8 cellular contexts compared by ENCODE assay signal in the genomic region with DNA sequence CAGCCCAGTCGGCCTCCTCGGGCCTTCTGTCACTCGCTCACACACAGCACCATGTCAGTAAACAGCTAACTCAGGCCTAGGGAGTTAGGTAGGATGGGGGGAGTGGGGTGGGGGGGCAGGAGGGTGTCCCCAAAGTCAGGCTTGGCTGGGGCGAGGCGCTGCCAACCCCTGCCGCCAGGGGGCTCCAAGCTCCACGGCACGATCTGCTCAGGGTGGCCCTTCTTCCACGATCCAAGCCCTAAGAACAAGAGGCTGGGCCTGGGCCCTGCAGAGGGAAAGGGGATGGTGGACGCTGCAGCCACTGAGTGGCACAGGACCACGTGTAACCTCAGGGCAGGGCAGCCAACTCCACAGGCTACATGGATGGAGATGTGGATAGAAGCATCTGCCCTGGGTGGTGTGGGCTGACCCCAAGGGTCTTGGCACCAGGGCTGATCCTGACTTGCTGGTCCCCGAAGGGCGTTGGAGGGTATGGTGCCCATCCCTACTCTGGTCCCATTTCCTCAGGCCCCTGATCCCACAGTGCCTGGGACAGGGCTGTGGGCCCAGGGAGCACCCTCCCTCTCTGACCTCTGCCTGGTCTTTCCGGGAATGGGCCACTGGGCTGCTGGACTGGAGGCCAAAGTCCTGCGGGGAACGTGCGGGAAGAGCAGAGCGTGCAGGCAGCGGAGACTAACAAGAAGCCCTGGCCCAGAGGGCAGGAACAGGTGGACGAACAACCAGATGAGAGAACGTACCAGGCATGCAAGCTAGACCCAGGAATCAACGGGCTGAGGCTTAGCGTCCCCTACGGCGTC. TPM values are rescaled to one million over a fixed set of nuclear protein-coding genes. Genes with fewer than 3 reads are reported as not detected.
DNase-seq lines count a peak whose midpoint lies in the region; ATAC-seq and TF ChIP-seq lines count a peak whose summit lies in the region.

No MANE protein-coding gene starts in this region.

- H3K4me1 Mint-ChIP-seq in activated CD4-positive, alpha-beta memory T cell treated with anti-CD3 and anti-CD28 coated beads for 36 hours (ENCODE audit: low read depth) = peaks cover 3% of the 10 kb centered on the region
- H3K4me1 Mint-ChIP-seq in memory B cell = peaks cover 7% of the 10 kb centered on the region

- H3K4me3 Mint-ChIP-seq in activated CD4-positive, alpha-beta memory T cell treated with anti-CD3 and anti-CD28 coated beads for 36 hours = no peak overlapping the region
- H3K4me3 Mint-ChIP-seq in memory B cell = no peak overlapping the region

- peak; percentile 76 to 99 (median 96) for TF ChIP-seq CTCF in dorsolateral prefrontal cortex (IDR thresholded peaks at IDR 0.05 in 54 of 56, conservative IDR thresholded peaks at IDR 0.05 in 2 of 56; ENCODE audit: low read depth in 1 of 56, partially characterized antibody in 56 of 56)

- H3K36me3 Mint-ChIP-seq in activated CD4-positive, alpha-beta memory T cell treated with anti-CD3 and anti-CD28 coated beads for 36 hours = peaks cover 5% of the 10 kb centered on the region
- peaks cover 2% of the 10 kb centered on the region for H3K36me3 Mint-ChIP-seq in memory B cell

- no peak overlapping the region for H3K27ac Mint-ChIP-seq in activated CD4-positive, alpha-beta memory T cell treated with anti-CD3 and anti-CD28 coated beads for 36 hours
- H3K27ac Mint-ChIP-seq in memory B cell = no peak overlapping the region

- ATAC-seq in memory B cell (ENCODE audit: low read depth) (peak; percentile 88), HG02610 (IDR thresholded peaks at IDR 0.05; ENCODE audit: unreplicated experiment) (no peak)

- POLR2A ChIA-PET in activated CD4-positive, alpha-beta memory T cell treated with anti-CD3 and anti-CD28 coated beads for 36 hours (lab: Charles Lee) = no interaction called here

- DNase-seq in NCI-H1436 (lab: John Stamatoyannopoulos, UW) (peak; percentile 30), NCI-H1436 treated with DMSO at 0.1 percent for 48 hours (lab: John Stamatoyannopoulos, UW) (no peak), NCI-H1105 treated with DMSO at 0.1 percent for 48 hours (lab: John Stamatoyannopoulos, UW) (peak; percentile 12), dorsolateral prefrontal cortex (peak in 9 of 10 donors; percentile 66 to 83 (median 68)), memory B cell (ENCODE audit: low spot score in 2 of 2) (peak; percentile 79 to 87)
- DNase-seq in activated CD4-positive, alpha-beta memory T cell treated with anti-CD3 and anti-CD28 coated beads for 36 hours = peak; percentile 82
- DNase-seq in stimulated activated CD8-positive, alpha-beta memory T cell treated with anti-CD3 and anti-CD28 coated beads, Interleukin-2, amount 100 ng/mL, for 48 hours (ENCODE audit: low read depth in 2 of 2) = peak; percentile 71 to 72

- H3K27me3 Mint-ChIP-seq in activated CD4-positive, alpha-beta memory T cell treated with anti-CD3 and anti-CD28 coated beads for 36 hours = no peaks in the 10 kb centered on the region
- H3K27me3 Mint-ChIP-seq in memory B cell = peaks cover 5% of the 10 kb centered on the region

- H3K4me3 ChIP-seq in dorsolateral prefrontal cortex = no peak overlapping the region

- CTCF ChIA-PET in activated CD4-positive, alpha-beta memory T cell treated with anti-CD3 and anti-CD28 coated beads for 36 hours (lab: Charles Lee) = interaction anchor here (0.6 to 3.4 kb wide), 14 partner anchors 14 to 158 kb away, joined by 3 to 25 read pairs (median 4); no protein-coding TSS in a partner anchor

- intact Hi-C loops in activated CD4-positive, alpha-beta memory T cell treated with anti-CD3 and anti-CD28 coated beads for 36 hours (cut with micrococcal nuclease) = loop anchor here (1.0 kb wide), 1 partner anchor 159 kb away; no protein-coding TSS in a partner anchor
- intact Hi-C loops in dorsolateral prefrontal cortex (cut with DNase I) = loop anchor here (1.0 to 10.0 kb wide), 5 partner anchors 42 to 314 kb away; no protein-coding TSS in a partner anchor

- H3K27ac ChIP-seq in dorsolateral prefrontal cortex = peak overlapping the region in 53 of 59 donors; percentile 1 to 86 (median 56)

- no peaks in the 10 kb centered on the region for H3K27me3 ChIP-seq in dorsolateral prefrontal cortex

- H3K9me3 Mint-ChIP-seq in activated CD4-positive, alpha-beta memory T cell treated with anti-CD3 and anti-CD28 coated beads for 36 hours = no peaks in the 10 kb centered on the region
- H3K9me3 Mint-ChIP-seq in memory B cell = no peaks in the 10 kb centered on the region

RNA-seq across cellular contexts. Expression of gene TXNRD2, which starts 29.1 kb away (rescaled TPM):
- total RNA-seq in activated CD4-positive, alpha-beta memory T cell treated with anti-CD3 and anti-CD28 coated beads for 36 hours = 10 to 100 TPM; 23.3 to 23.4 TPM
- total RNA-seq in dorsolateral prefrontal cortex = 10 to 100 TPM; 24.8 to 48.9 (median 32.2) TPM

RNA-seq across cellular contexts. Expression of gene COMT, which starts 29.1 kb away (rescaled TPM):
- 10 to 100 TPM; 61.7 to 66.1 TPM for total RNA-seq in activated CD4-positive, alpha-beta memory T cell treated with anti-CD3 and anti-CD28 coated beads for 36 hours
- 100 to 1,000 TPM in 87 of 120 experiments, 10 to 100 TPM in 33; 72.4 to 193 (median 113) TPM for total RNA-seq in dorsolateral prefrontal cortex

RNA-seq across cellular contexts. Expression of gene ARVCF, which starts 45.9 kb away (rescaled TPM):
- 1 to 10 TPM; 1.5 to 2.4 TPM for total RNA-seq in activated CD4-positive, alpha-beta memory T cell treated with anti-CD3 and anti-CD28 coated beads for 36 hours
- 10 to 100 TPM; 14.8 to 57.2 (median 32.4) TPM for total RNA-seq in dorsolateral prefrontal cortex

RNA-seq across cellular contexts. Expression of gene TANGO2, which starts 50.2 kb away (rescaled TPM):
- total RNA-seq in activated CD4-positive, alpha-beta memory T cell treated with anti-CD3 and anti-CD28 coated beads for 36 hours = 10 to 100 TPM; 20.7 to 23.6 TPM
- 10 to 100 TPM; 45.5 to 81.1 (median 59.7) TPM for total RNA-seq in dorsolateral prefrontal cortex

Comparison
In these comparisons a context has a peak if more than half of its experiments do, and no peak if none do; other contexts are left out.
1. RNA of gene ARVCF, which starts 45.9 kb away (total RNA-seq): 14.8 to 57.2 TPM in dorsolateral prefrontal cortex; 1.5 to 2.4 TPM in activated CD4-positive, alpha-beta memory T cell treated with anti-CD3 and anti-CD28 coated beads for 36 hours; every median in the first group is over 4 times any median in the second.